8 cellular contexts compared by ENCODE assay signal in the genomic region with DNA sequence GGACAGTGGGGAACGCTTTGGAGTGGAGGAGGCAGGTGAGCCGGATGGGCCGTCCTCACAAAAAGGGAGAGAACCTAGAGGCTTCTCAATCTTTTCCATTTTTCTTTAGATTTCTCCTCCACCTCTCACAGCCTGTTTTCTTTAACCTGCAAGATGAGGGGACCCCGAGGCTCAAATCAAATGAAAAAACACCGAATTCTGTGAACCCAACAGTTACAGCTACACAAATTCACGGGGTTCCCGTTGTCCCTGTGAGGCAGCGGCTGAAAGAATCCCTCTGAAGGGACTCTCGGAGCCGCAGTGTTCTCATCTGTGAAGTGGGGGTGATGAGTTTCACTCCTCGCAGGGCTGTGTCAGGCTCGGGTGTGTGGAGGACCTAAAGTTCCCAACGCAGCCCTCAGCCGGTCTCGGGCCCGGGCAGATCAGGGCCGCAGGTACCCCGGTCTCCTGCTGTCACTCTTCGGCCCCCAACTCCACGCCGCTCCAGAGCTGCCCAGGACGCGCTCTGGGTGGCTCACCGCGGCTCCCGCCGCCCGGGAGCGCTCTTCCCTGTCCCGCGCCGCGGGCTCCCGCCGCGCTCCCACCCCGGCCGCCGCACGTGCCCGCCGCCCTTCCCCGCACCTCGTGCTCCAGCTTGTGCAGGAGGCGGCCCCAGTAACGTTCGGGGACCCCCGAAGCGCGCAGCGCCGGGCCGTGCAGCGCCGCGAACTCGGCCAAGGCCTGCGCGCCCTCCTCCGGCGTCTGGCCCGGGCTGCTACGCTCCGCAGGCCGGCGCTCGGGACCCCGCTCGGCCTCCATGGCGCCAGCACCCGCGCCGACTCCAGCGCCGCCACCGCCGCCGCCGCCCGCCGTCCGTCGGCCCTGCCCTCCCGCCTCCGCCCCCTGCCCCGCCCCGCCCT. TPM values are rescaled to one million over a fixed set of nuclear protein-coding genes. Genes with fewer than 3 reads are reported as not detected.
DNase-seq lines count a peak whose midpoint lies in the region; FAIRE-seq and TF ChIP-seq lines count a peak whose summit lies in the region.

A gene (minus strand): TSS at position 863 of the 899 bp plus-strand sequence. CDS start 65 bp downstream, at position 798.

- CTCF ChIA-PET in endothelial cell of umbilical vein (lab: Charles Lee), result interaction anchor here (1.0 to 1.4 kb wide), 13 partner anchors 11 to 697 kb away, joined by 3 to 30 read pairs (median 5); no protein-coding TSS in a partner anchor

- FAIRE-seq in endothelial cell of umbilical vein (lab: Jason Lieb, UNC), result peak; percentile 31

- POLR2A ChIA-PET in endothelial cell of umbilical vein (lab: Charles Lee), result no interaction called here

- dilution Hi-C loops in endothelial cell of umbilical vein (cut with MboI; ENCODE audit: extremely low pct_ligation_motif_present, low sequenced_read_pairs), result no loop called here

- BruUV-seq in endothelial cell of umbilical vein (replicated peaks; lab: Mats Ljungman, UMichigan), result no TSS peak

- peak within 1 kb of the TSS; percentile 44 to 74 (median 49) for H3K4me3 ChIP-seq in endothelial cell of umbilical vein (replicated peaks in 1 of 3; ENCODE audit: insufficient read depth in 1 of 3, low read depth in 1 of 3, low read length in 3 of 3)

- peak within 1 kb of the TSS; percentile 91 for H3K4me2 ChIP-seq in endothelial cell of umbilical vein (ENCODE audit: insufficient read depth, low read length)

- peak within 1 kb of the TSS; percentile 82 for H3K27ac ChIP-seq in endothelial cell of umbilical vein (ENCODE audit: insufficient read depth, low read depth, low read length)

- H4K20me1 ChIP-seq in endothelial cell of umbilical vein (replicated peaks; ENCODE audit: control insufficient read depth, extremely low read depth, insufficient read depth, low read length), result no peaks in the 10 kb centered on the region

- H3K79me2 ChIP-seq in endothelial cell of umbilical vein (ENCODE audit: control insufficient read depth, insufficient read depth, low read length), result peaks cover 11% of the 10 kb centered on the region

- peak within 1 kb of the TSS; percentile 94 for H2AFZ ChIP-seq in endothelial cell of umbilical vein (ENCODE audit: low read depth, low read length)

- peaks cover 26% of the 10 kb centered on the region for H3K4me1 ChIP-seq in endothelial cell of umbilical vein (ENCODE audit: control insufficient read depth, extremely low read depth, insufficient read depth, low read length)

- no peaks in the 10 kb centered on the region for H3K36me3 ChIP-seq in endothelial cell of umbilical vein (ENCODE audit: control insufficient read depth in 2 of 2, extremely low read depth in 1 of 2, insufficient read depth in 2 of 2, low read length in 2 of 2)

- no peak for TF ChIP-seq CTCF in endothelial cell of umbilical vein (IDR thresholded peaks at IDR 0.05; ENCODE audit: extremely low read depth in 1 of 2, insufficient read depth in 1 of 2, low read depth in 1 of 2, low read length in 2 of 2)

- intact Hi-C loops in endothelial cell of umbilical vein (cut with micrococcal nuclease), result loop anchor here (1.0 to 5.0 kb wide), 4 partner anchors 34 to 736 kb away; a partner anchor contains a TSS

- H3K9me1 ChIP-seq in endothelial cell of umbilical vein (replicated peaks; ENCODE audit: control insufficient read depth, extremely low read depth, insufficient read depth, low read length), result no peaks in the 10 kb centered on the region

- TF ChIP-seq POLR2A in GM10847 (IDR thresholded peaks at IDR 0.05; ENCODE audit: extremely low read depth, insufficient read length) (peak; percentile 66), endothelial cell of umbilical vein (IDR thresholded peaks at IDR 0.05; ENCODE audit: low read depth, low read length) (peak; percentile 66)

- H3K27me3 ChIP-seq in endothelial cell of umbilical vein (ENCODE audit: control insufficient read depth in 2 of 2, insufficient read depth in 2 of 2, low read length in 2 of 2), result peaks cover 2 to 12% of the 10 kb centered on the region in 2 experiments

- DNase-seq in HCEC 1CT (peak; percentile 50), NCI-H2196 (lab: John Stamatoyannopoulos, UW; ENCODE audit: unreplicated experiment) (peak; percentile 41), endothelial cell of umbilical vein (ENCODE audit: low read depth, low spot score) (peak; percentile 45), middle frontal gyrus (ENCODE audit: extremely low spot score, low spot score) (peak; percentile 8), HPDE6-E6E7 (ENCODE audit: extremely low spot score) (no peak)
- peak in 2 of 3 experiments; percentile 33 to 34 for DNase-seq in activated CD8-positive, alpha-beta memory T cell treated with anti-CD3 and anti-CD28 coated beads for 48 hours (ENCODE audit: low read depth in 2 of 3, low spot score in 2 of 3)
- DNase-seq in stimulated activated CD8-positive, alpha-beta memory T cell treated with anti-CD3 and anti-CD28 coated beads, Interleukin-15, amount 100 ng/mL, for 4 hours (ENCODE audit: low read depth in 2 of 2), result peak; percentile 9 to 38

- no peaks in the 10 kb centered on the region for H3K9me3 ChIP-seq in endothelial cell of umbilical vein (replicated peaks; ENCODE audit: control insufficient read depth, insufficient read depth, low read length)

- H3K9ac ChIP-seq in endothelial cell of umbilical vein (replicated peaks; ENCODE audit: extremely low read depth, insufficient read depth, low read length), result peak within 1 kb of the TSS; percentile 76

TF ChIP-seq in endothelial cell of umbilical vein, 7 proteins besides CTCF, POLR2A, EP300 and RAD21:
- TF ChIP-seq POLR2AphosphoS5 (IDR thresholded peaks at IDR 0.05; ENCODE audit: insufficient read depth, low read depth, low read length), result peak; percentile 69
- no peak for TF ChIP-seq EZH2 (IDR thresholded peaks at IDR 0.05; ENCODE audit: borderline replicate concordance, low read depth, low read length, severe bottlenecking)

RNA-seq across cellular contexts. Expression of the gene that starts here (rescaled TPM):
- total RNA-seq in endothelial cell of umbilical vein, result 32.9 and 36.5 TPM in 2 replicates
- 26.2 and 30.1 TPM in 2 replicates for polyA plus RNA-seq in endothelial cell of umbilical vein
- 13.7 and 14.3 TPM in 2 replicates for polyA plus RNA-seq in endothelial cell of umbilical vein (2011; cell fraction: cytosol; rRNA removed)
- polyA plus RNA-seq in endothelial cell of umbilical vein (2011; cell fraction: nucleus; rRNA removed), result 14.1 and 15.3 TPM in 2 replicates
- 29.6 and 34.1 TPM in 2 replicates for polyA plus RNA-seq in endothelial cell of umbilical vein (2012)
- 13.0 and 14.5 TPM in 2 replicates for polyA minus RNA-seq in endothelial cell of umbilical vein
- 32.1 TPM for polyA minus RNA-seq in endothelial cell of umbilical vein (2011; cell fraction: cytosol; rRNA and poly(A)+ RNA removed)
- 7.3 and 7.8 TPM in 2 replicates for polyA minus RNA-seq in endothelial cell of umbilical vein (2011; cell fraction: nucleus; rRNA and poly(A)+ RNA removed)
